In genomic region chr3:6113338-6113737, GRCh38 we compare ENCODE assay signal across 27 cellular contexts.
DNase-seq lines count a peak whose midpoint lies in the region; ATAC-seq, FAIRE-seq and TF ChIP-seq lines count a peak whose summit lies in the region.
"Had no signal": no experiment of that assay in that cellular context is flagged by ENCODE, and none has a peak within 500 bp of the region (broad histone marks: within the 10 kb centered on the region; RNA-seq: fewer than 3 reads in every experiment).

No MANE protein-coding gene starts in this region.

- WGBS in right lobe of liver (ENCODE audit: insufficient coverage, low coverage, low lambda C conversion rate, missing lambda C conversion rate) = 35% methylated on average over 2 of the region's 2 CpGs
- WGBS in HepG2 (ENCODE audit: low lambda C conversion rate) = 8% methylated on average over 2 of the region's 2 CpGs

- in situ Hi-C loops in HepG2 (cut with HindIII; ENCODE audit: extremely low pct_ligation_motif_present, low pct_unique_long_range_greater_than_20kb) = no loop called here
- in situ Hi-C loops in astrocyte of the spinal cord (cut with HindIII; ENCODE audit: low sequenced_read_pairs) = no loop called here

- H3K9me3 ChIP-seq in right lobe of liver = no peaks in the 10 kb centered on the region
- peaks cover 94% of the 10 kb centered on the region for H3K9me3 ChIP-seq in HepG2 (ENCODE audit: low read length)
- H3K9me3 ChIP-seq in CD4-positive, alpha-beta memory T cell (ENCODE audit: control insufficient read depth in 1 of 2, low read length in 2 of 2) = no peaks in the 10 kb centered on the region
- no peaks in the 10 kb centered on the region for H3K9me3 ChIP-seq in colonic mucosa
- H3K9me3 ChIP-seq: A549; BLaER1 treated with 17β-estradiol and CSF1 and Interleukin-3, amounts not matched to agents 10 nM and 100 nM had no signal

- no peaks in the 10 kb centered on the region for H3K79me2 ChIP-seq in HepG2 (ENCODE audit: insufficient read depth, low read length)

- no peak overlapping the region for H3K4me2 ChIP-seq in HepG2 (ENCODE audit: low read depth, low read length)
- H3K4me2 ChIP-seq: A549; BLaER1 treated with 17β-estradiol and CSF1 and Interleukin-3, amounts not matched to agents 10 nM and 100 nM had no signal

- no peak for TF ChIP-seq CTCF in right lobe of liver (IDR thresholded peaks at IDR 0.05)
- TF ChIP-seq CTCF in HepG2 (CRISPR knock-in tag; IDR thresholded peaks at IDR 0.05) = no peak
- no peak for TF ChIP-seq CTCF in astrocyte of the spinal cord (IDR thresholded peaks at IDR 0.05; ENCODE audit: low read depth, low read length)
- no peak for TF ChIP-seq CTCF in colonic mucosa (IDR thresholded peaks at IDR 0.05)

- no peaks in the 10 kb centered on the region for H3K27me3 Mint-ChIP-seq in CD4-positive, alpha-beta memory T cell
- H3K27me3 Mint-ChIP-seq: B cell; CD4-positive, alpha-beta T cell; CD8-positive, alpha-beta memory T cell had no signal

- H3K27ac ChIP-seq in right lobe of liver = no peak overlapping the region
- H3K27ac ChIP-seq in HepG2 (ENCODE audit: extremely low read length, insufficient read depth, low read length) = no peak overlapping the region
- H3K27ac ChIP-seq in CD4-positive, alpha-beta memory T cell (ENCODE audit: low read depth, low read length) = no peak overlapping the region
- no peak overlapping the region for H3K27ac ChIP-seq in colonic mucosa
- H3K27ac ChIP-seq: 22Rv1; A549; BLaER1 treated with 17β-estradiol and CSF1 and Interleukin-3, amounts not matched to agents 10 nM and 100 nM; C4-2B had no signal

- no peak for TF ChIP-seq RAD21 in HepG2 (CRISPR knock-in tag; IDR thresholded peaks at IDR 0.05)

- no peak overlapping the region for H2AFZ ChIP-seq in HepG2 (ENCODE audit: low read length)

- intact Hi-C loops in right lobe of liver (cut with DNase I) (no loop called here), HepG2 (cut with micrococcal nuclease; ENCODE audit: unreplicated experiment) (no loop called here), colonic mucosa (cut with DNase I) (no loop called here)
- intact Hi-C loops in CD4-positive, alpha-beta memory T cell (cut with micrococcal nuclease) = no loop called here

- no peak overlapping the region for H3K27ac Mint-ChIP-seq in CD4-positive, alpha-beta memory T cell
- H3K27ac Mint-ChIP-seq: B cell; CD4-positive, alpha-beta T cell; CD8-positive, alpha-beta memory T cell had no signal

- no peak for TF ChIP-seq EP300 in HepG2 (IDR thresholded peaks at IDR 0.05; ENCODE audit: low read depth in 2 of 2, low read length in 2 of 2)
- no peak for TF ChIP-seq EP300 in HepG2 (CRISPR knock-in tag; IDR thresholded peaks at IDR 0.05; ENCODE audit: borderline replicate concordance)

- no TSS peak for BruUV-seq in HepG2 (replicated peaks; lab: Mats Ljungman, UMichigan)

- no peak for TF ChIP-seq POLR2A in right lobe of liver (IDR thresholded peaks at IDR 0.05)
- no peak for TF ChIP-seq POLR2A in HepG2 (IDR thresholded peaks at IDR 0.05; ENCODE audit: insufficient read depth in 1 of 2, low read depth in 2 of 2, low read length in 2 of 2)

- no peaks in the 10 kb centered on the region for H4K20me1 ChIP-seq in HepG2 (ENCODE audit: insufficient read depth, low read length)
- H4K20me1 ChIP-seq: BLaER1 treated with 17β-estradiol and CSF1 and Interleukin-3, amounts not matched to agents 10 nM and 100 nM had no signal

- POLR2A ChIA-PET in HepG2 (lab: Yijun Ruan, JAX) = no interaction called here
- POLR2A ChIA-PET in CD4-positive, alpha-beta memory T cell (lab: Charles Lee; ENCODE audit: partially characterized antibody) = no interaction called here

- no peaks in the 10 kb centered on the region for H3K36me3 Mint-ChIP-seq in CD4-positive, alpha-beta memory T cell
- H3K36me3 Mint-ChIP-seq: CD8-positive, alpha-beta memory T cell had no signal

- DNase-seq in right lobe of liver (no peak), HepG2 (ENCODE audit: low spot score) (no peak), astrocyte of the spinal cord (ENCODE audit: low read depth, low spot score) (peak; percentile 7), left lobe of liver (ENCODE audit: low spot score) (no peak), colonic mucosa (no peak), NCI-H1930 (lab: John Stamatoyannopoulos, UW) (no peak)
- no peak for DNase-seq in CD4-positive, alpha-beta memory T cell
- DNase-seq: AML-193; CD4-positive, alpha-beta T cell; CD8-positive, alpha-beta memory T cell; COR-L47; DMS 273 treated with DMSO at 0.1 percent for 48 hours; DMS153; DMS53; DMS79; DND-41; EL; GDM1 had no signal

- no peak overlapping the region for H3K4me3 ChIP-seq in right lobe of liver
- no peak overlapping the region for H3K4me3 ChIP-seq in HepG2 (replicated peaks in 1 of 3; ENCODE audit: insufficient read depth in 1 of 3, low read depth in 2 of 3, low read length in 3 of 3)
- no peak overlapping the region for H3K4me3 ChIP-seq in astrocyte of the spinal cord (ENCODE audit: low read depth, low read length)
- H3K4me3 ChIP-seq in CD4-positive, alpha-beta memory T cell (ENCODE audit: low read length in 2 of 2) = no peak overlapping the region
- H3K4me3 ChIP-seq in colonic mucosa = no peak overlapping the region
- H3K4me3 ChIP-seq: A549; BLaER1 treated with 17β-estradiol and CSF1 and Interleukin-3, amounts not matched to agents 10 nM and 100 nM; GM12878 had no signal

- ATAC-seq in right lobe of liver (peak; percentile 59 to 94 (median 70)), HepG2 (no peak), left lobe of liver (peak; percentile 66)
- ATAC-seq: A549, GM12878 had no signal

- H3K4me1 ChIP-seq in right lobe of liver = peaks cover 0 to 5% (median 2%) of the 10 kb centered on the region in 4 donors
- H3K4me1 ChIP-seq in HepG2 (ENCODE audit: insufficient read depth, low read length) = no peaks in the 10 kb centered on the region
- H3K4me1 ChIP-seq in CD4-positive, alpha-beta memory T cell (ENCODE audit: insufficient read depth, low read length) = no peaks in the 10 kb centered on the region
- H3K4me1 ChIP-seq in colonic mucosa = no peaks in the 10 kb centered on the region
- H3K4me1 ChIP-seq: A549 had no signal

- H3K4me3 Mint-ChIP-seq in CD4-positive, alpha-beta memory T cell = no peak overlapping the region
- H3K4me3 Mint-ChIP-seq: B cell; CD4-positive, alpha-beta T cell; CD8-positive, alpha-beta memory T cell had no signal

- H3K36me3 ChIP-seq in right lobe of liver = no peaks in the 10 kb centered on the region
- H3K36me3 ChIP-seq in HepG2 (replicated peaks in 1 of 2; ENCODE audit: control insufficient read depth in 1 of 2, insufficient read depth in 2 of 2, low read length in 2 of 2) = no peaks in the 10 kb centered on the region
- H3K36me3 ChIP-seq in CD4-positive, alpha-beta memory T cell (ENCODE audit: insufficient read depth, low read length) = no peaks in the 10 kb centered on the region
- no peaks in the 10 kb centered on the region for H3K36me3 ChIP-seq in colonic mucosa
- H3K36me3 ChIP-seq: BLaER1 treated with 17β-estradiol and CSF1 and Interleukin-3, amounts not matched to agents 10 nM and 100 nM had no signal

- CTCF ChIA-PET in HepG2 (lab: Yijun Ruan, JAX; ENCODE audit: low intra/inter-chr PET ratio, low total read pairs) = no interaction called here
- CTCF ChIA-PET in CD4-positive, alpha-beta memory T cell (lab: Charles Lee; ENCODE audit: partially characterized antibody) = no interaction called here

- no peaks in the 10 kb centered on the region for H3K27me3 ChIP-seq in right lobe of liver
- H3K27me3 ChIP-seq in HepG2 (ENCODE audit: control insufficient read depth in 1 of 2, insufficient read depth in 2 of 2, low read length in 2 of 2) = no peaks in the 10 kb centered on the region
- H3K27me3 ChIP-seq in CD4-positive, alpha-beta memory T cell (ENCODE audit: insufficient read depth, low read length) = no peaks in the 10 kb centered on the region
- H3K27me3 ChIP-seq in colonic mucosa = no peaks in the 10 kb centered on the region
- H3K27me3 ChIP-seq: BLaER1 treated with 17β-estradiol and CSF1 and Interleukin-3, amounts not matched to agents 10 nM and 100 nM had no signal

- H3K9ac ChIP-seq in HepG2 (ENCODE audit: insufficient read depth, low read depth, low read length) = no peak overlapping the region
- no peak overlapping the region for H3K9ac ChIP-seq in colonic mucosa (ENCODE audit: low read depth in 2 of 2, low read length in 2 of 2)
- H3K9ac ChIP-seq: BLaER1 treated with 17β-estradiol and CSF1 and Interleukin-3, amounts not matched to agents 10 nM and 100 nM had no signal

- H3K4me1 Mint-ChIP-seq in CD4-positive, alpha-beta memory T cell = no peaks in the 10 kb centered on the region
- H3K4me1 Mint-ChIP-seq: B cell; CD8-positive, alpha-beta memory T cell had no signal

- FAIRE-seq in HepG2 (lab: Jason Lieb, UNC) = no peak
- FAIRE-seq: A549, GM12878, GM12892, GM18507, GM19239 had no signal

- H3K9me3 Mint-ChIP-seq in CD4-positive, alpha-beta memory T cell = peaks cover 0 to 8% (median 3%) of the 10 kb centered on the region in 8 donors

TF ChIP-seq in HepG2, 621 proteins besides CTCF, POLR2A, EP300 and RAD21 (continues in another document):
- no peak for TF ChIP-seq ZNF230 (CRISPR knock-in tag; IDR thresholded peaks at IDR 0.05)
